19 cellular contexts compared by ENCODE assay signal in the genomic region with DNA sequence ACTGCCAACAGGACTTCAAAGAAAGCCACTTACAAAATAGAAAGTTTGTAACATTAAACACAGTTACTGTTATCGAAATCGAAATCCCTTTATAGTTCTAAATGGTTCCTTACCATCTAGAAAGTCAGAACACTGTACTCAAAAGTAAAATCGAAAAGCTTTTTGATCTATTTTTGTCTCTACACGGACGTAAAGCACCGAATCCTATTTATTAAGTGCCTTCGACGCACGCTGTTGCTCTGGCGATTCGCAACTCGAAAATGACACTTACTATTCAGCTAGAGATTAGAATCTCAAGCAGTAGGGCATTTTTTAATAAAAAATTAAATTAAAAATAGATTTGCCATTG.
DNase-seq lines count a peak whose midpoint lies in the region; ATAC-seq lines count a peak whose summit lies in the region.
"Had no signal": no experiment of that assay in that cellular context is flagged by ENCODE, and none has a peak within 500 bp of the region (broad histone marks: within the 10 kb centered on the region; RNA-seq: fewer than 3 reads in every experiment).

No MANE protein-coding gene starts in this region.

- H3K4me3 ChIP-seq in skeletal muscle tissue (ENCODE audit: low read length in 3 of 3) = no peak overlapping the region
- H3K4me3 ChIP-seq: breast epithelium, K562, tibial nerve had no signal

- peaks cover 0 to 12% (median 7%) of the 10 kb centered on the region in 3 donors for H3K4me1 ChIP-seq in skeletal muscle tissue (ENCODE audit: control insufficient read depth in 3 of 3, insufficient read depth in 3 of 3, low read length in 3 of 3)
- H3K4me1 ChIP-seq: breast epithelium had no signal

- DNase-seq in NAMALWA (ENCODE audit: low spot score) = peak; percentile 82
- DNase-seq in MV-4-11 (lab: John Stamatoyannopoulos, UW) = no peak
- no peak for DNase-seq in DMS 273 treated with DMSO at 0.1 percent for 48 hours (lab: John Stamatoyannopoulos, UW)
- no peak for DNase-seq in EL
- DNase-seq: activated CD4-positive, alpha-beta T cell treated with anti-CD3 and anti-CD28 coated beads for 1 hour; activated CD8-positive, alpha-beta memory T cell treated with anti-CD3 and anti-CD28 coated beads, Interleukin-2, amount 50 U/mL, for 4 hours; activated naive CD4-positive, alpha-beta T cell treated with Interleukin-2 at 50 U/mL for 16 hours; C1 segment of cervical spinal cord; effector CD4-positive, alpha-beta T cell; stimulated activated CD4-positive, alpha-beta T cell treated with anti-CD3 and anti-CD28 coated beads, Interleukin-4, amount 100 ng/mL, for 1 hour; T-cell had no signal

- H3K9ac ChIP-seq in skeletal muscle tissue (ENCODE audit: low read depth in 1 of 3, low read length in 3 of 3) = no peak overlapping the region

- no peaks in the 10 kb centered on the region for H3K36me3 ChIP-seq in skeletal muscle tissue (ENCODE audit: control insufficient read depth in 3 of 3, insufficient read depth in 3 of 3, low read length in 3 of 3)
- H3K36me3 ChIP-seq: breast epithelium, tibial nerve had no signal

- H3K27me3 ChIP-seq in skeletal muscle tissue (ENCODE audit: control insufficient read depth in 3 of 3, insufficient read depth in 3 of 3, low read length in 3 of 3) = no peaks in the 10 kb centered on the region
- H3K27me3 ChIP-seq: breast epithelium, tibial nerve had no signal

- ATAC-seq in GM19351 (IDR thresholded peaks at IDR 0.05; ENCODE audit: unreplicated experiment) (peak; percentile 70), HG02571 (IDR thresholded peaks at IDR 0.05; ENCODE audit: unreplicated experiment) (peak; percentile 46)
- ATAC-seq: K562, Panc1, sciatic nerve, T-cell had no signal

- H3K27ac ChIP-seq in skeletal muscle tissue (ENCODE audit: low read depth, low read length) = peak overlapping the region; percentile 38
- H3K27ac ChIP-seq: breast epithelium had no signal

- H3K9me3 ChIP-seq in skeletal muscle tissue (ENCODE audit: control insufficient read depth in 3 of 3, low read length in 3 of 3) = no peaks in the 10 kb centered on the region
- H3K9me3 ChIP-seq: breast epithelium, tibial nerve had no signal
